ENCODE assay signal across 1 cellular context in genomic region chr17:82876602-82877391, GRCh38.
TF ChIP-seq lines count a peak whose summit lies in the region.

No MANE protein-coding gene starts in this region.

TF ChIP-seq in HepG2, 621 proteins besides CTCF, POLR2A, EP300 and RAD21 (continued from another document and continues in another):
- TF ChIP-seq ZBED4 (CRISPR knock-in tag; IDR thresholded peaks at IDR 0.05; ENCODE audit: borderline replicate concordance) (0 out of 2 replicates have a peak, but pooled peaks have one; percentile 38), ZNF749 (CRISPR knock-in tag; IDR thresholded peaks at IDR 0.05; ENCODE audit: borderline replicate concordance) (no peak), GTF3A (CRISPR knock-in tag; conservative IDR thresholded peaks at IDR 0.05) (no peak), RBM22 (optimal IDR thresholded peaks at IDR 0.05; ENCODE audit: low read length) (no peak), HMGA1 (CRISPR knock-in tag; conservative IDR thresholded peaks at IDR 0.05) (no peak), ZKSCAN5 (CRISPR knock-in tag; IDR thresholded peaks at IDR 0.05) (no peak), MIXL1 (CRISPR knock-in tag; IDR thresholded peaks at IDR 0.05) (peak; percentile 52; the same call in 1 of the 2 replicates), THAP11 (CRISPR knock-in tag; IDR thresholded peaks at IDR 0.05) (no peak), PPARG (CRISPR knock-in tag; conservative IDR thresholded peaks at IDR 0.05) (no peak), ZNF687 (CRISPR knock-in tag; IDR thresholded peaks at IDR 0.05) (peak; percentile 75), TRIM24 (CRISPR knock-in tag; IDR thresholded peaks at IDR 0.05) (no peak), GATA4 (IDR thresholded peaks at IDR 0.05; ENCODE audit: borderline replicate concordance, low read depth) (no peak), HOXA5 (CRISPR knock-in tag; IDR thresholded peaks at IDR 0.05) (no peak), ZNF570 (CRISPR knock-in tag; IDR thresholded peaks at IDR 0.05; ENCODE audit: borderline replicate concordance) (no peak), ZNF446 (CRISPR knock-in tag; IDR thresholded peaks at IDR 0.05) (peak; percentile 82; the same call in 1 of the 2 replicates), ZNF567 (CRISPR knock-in tag; IDR thresholded peaks at IDR 0.05; ENCODE audit: borderline replicate concordance) (no peak), HDAC6 (IDR thresholded peaks at IDR 0.05; ENCODE audit: low read depth, low read length) (no peak), FOXP4 (CRISPR knock-in tag; IDR thresholded peaks at IDR 0.05) (no peak), ISX (CRISPR knock-in tag; conservative IDR thresholded peaks at IDR 0.05) (no peak), ZNF546 (CRISPR knock-in tag; conservative IDR thresholded peaks at IDR 0.05) (no peak), DDIT3 (CRISPR knock-in tag; IDR thresholded peaks at IDR 0.05) (no peak), ZNF577 (CRISPR knock-in tag; IDR thresholded peaks at IDR 0.05; ENCODE audit: borderline replicate concordance, low read depth) (no peak), CBX5 (CRISPR knock-in tag; IDR thresholded peaks at IDR 0.05; ENCODE audit: borderline replicate concordance) (no peak), ZNF367 (CRISPR knock-in tag; IDR thresholded peaks at IDR 0.05; ENCODE audit: borderline replicate concordance) (no peak), GFI1 (CRISPR knock-in tag; IDR thresholded peaks at IDR 0.05; ENCODE audit: borderline replicate concordance) (no peak), CBFB (CRISPR knock-in tag; IDR thresholded peaks at IDR 0.05) (no peak), ZNF512B (CRISPR knock-in tag; IDR thresholded peaks at IDR 0.05; ENCODE audit: borderline replicate concordance) (no peak), ZNF709 (CRISPR knock-in tag; IDR thresholded peaks at IDR 0.05) (no peak), GLI4 (CRISPR knock-in tag; IDR thresholded peaks at IDR 0.05; ENCODE audit: borderline replicate concordance) (no peak), KDM6A (CRISPR knock-in tag; IDR thresholded peaks at IDR 0.05; ENCODE audit: low read depth) (no peak), HNRNPUL1 (IDR thresholded peaks at IDR 0.05; ENCODE audit: low read depth, low read length) (no peak), NFKBIZ (CRISPR knock-in tag; IDR thresholded peaks at IDR 0.05) (0 out of 2 replicates have a peak, but pooled peaks have one; percentile 32), MED8 (CRISPR knock-in tag; IDR thresholded peaks at IDR 0.05; ENCODE audit: insufficient replicate concordance) (no peak), IRF2 (CRISPR knock-in tag; IDR thresholded peaks at IDR 0.05) (peak; percentile 49; the same call in 1 of the 2 replicates), TMF1 (CRISPR knock-in tag; IDR thresholded peaks at IDR 0.05; ENCODE audit: low read depth) (no peak), PITX1 (CRISPR knock-in tag; IDR thresholded peaks at IDR 0.05) (no peak), BORCS8-MEF2B (CRISPR knock-in tag; IDR thresholded peaks at IDR 0.05) (no peak), CBX1 (IDR thresholded peaks at IDR 0.05; ENCODE audit: low read depth) (no peak), ZNF142 (CRISPR knock-in tag; IDR thresholded peaks at IDR 0.05) (no peak), ZNF251 (CRISPR knock-in tag; IDR thresholded peaks at IDR 0.05) (no peak), ZFP37 (CRISPR knock-in tag; IDR thresholded peaks at IDR 0.05; ENCODE audit: borderline replicate concordance) (0 out of 2 replicates have a peak, but pooled peaks have one; percentile 22), GPN1 (CRISPR knock-in tag; IDR thresholded peaks at IDR 0.05; ENCODE audit: borderline replicate concordance) (no peak), ZNF724P (CRISPR knock-in tag; IDR thresholded peaks at IDR 0.05; ENCODE audit: borderline replicate concordance) (0 out of 2 replicates have a peak, but pooled peaks have one; percentile 37), SRSF9 (IDR thresholded peaks at IDR 0.05; ENCODE audit: borderline replicate concordance, insufficient read depth, low read depth, low read length, poor library complexity, severe bottlenecking) (no peak), GMEB2 (CRISPR knock-in tag; IDR thresholded peaks at IDR 0.05; ENCODE audit: low read depth) (no peak), RNF2 (conservative IDR thresholded peaks at IDR 0.05; ENCODE audit: low read depth) (no peak), ZFP62 (CRISPR knock-in tag; IDR thresholded peaks at IDR 0.05) (no peak)
